In the genomic region with DNA sequence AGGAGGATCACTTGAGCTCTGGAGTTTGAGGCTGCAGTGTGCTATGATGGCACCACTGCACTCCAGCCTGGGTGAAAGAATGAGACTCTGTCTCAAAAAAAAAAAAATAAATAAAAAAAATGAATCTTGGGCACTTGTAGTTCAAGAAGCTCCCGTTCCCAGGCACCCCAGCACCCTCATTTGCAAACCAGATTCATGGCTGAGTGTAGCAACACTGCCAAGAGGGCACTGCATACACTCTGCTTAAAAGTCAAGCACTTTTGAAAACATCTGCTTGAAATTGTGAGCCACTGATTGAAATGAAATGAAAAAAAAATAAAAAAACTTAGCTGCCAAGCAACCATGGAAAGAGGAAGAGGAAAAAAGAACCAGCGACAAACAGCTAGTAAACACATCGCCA, we compare ENCODE assay signal across 26 cellular contexts.
DNase-seq lines count a peak whose midpoint lies in the region; ATAC-seq and TF ChIP-seq lines count a peak whose summit lies in the region.
"Had no signal": no experiment of that assay in that cellular context is flagged by ENCODE, and none has a peak within 500 bp of the region (broad histone marks: within the 10 kb centered on the region; RNA-seq: fewer than 3 reads in every experiment).

No MANE protein-coding gene starts in this region.

- H3K4me1 ChIP-seq in BLaER1 treated with 17β-estradiol and CSF1 and Interleukin-3, amounts not matched to agents 10 nM and 100 nM, result peaks cover 7 to 26% (median 14%) of the 10 kb centered on the region in 10 experiments; a peak in 17 of 20 replicates
- H3K4me1 ChIP-seq in mesenchymal stem cell (ENCODE audit: control insufficient read depth, insufficient read depth, low read depth, low read length) (no peaks in the 10 kb centered on the region), GM23248 (ENCODE audit: insufficient read depth) (peaks cover 11% of the 10 kb centered on the region)
- H3K4me1 ChIP-seq: foreskin keratinocyte, pancreas had no signal

- H4K20me1 ChIP-seq in BLaER1 treated with 17β-estradiol and CSF1 and Interleukin-3, amounts not matched to agents 10 nM and 100 nM, result peaks cover 0 to 4% (median 0%) of the 10 kb centered on the region in 11 experiments; a peak in 5 of 22 replicates
- H4K20me1 ChIP-seq in GM23248 (ENCODE audit: insufficient read depth), result no peaks in the 10 kb centered on the region

- no peak overlapping the region for H2BK12ac ChIP-seq in mesenchymal stem cell (ENCODE audit: low read length in 2 of 2)

- no peak overlapping the region for H3K23ac ChIP-seq in mesenchymal stem cell (ENCODE audit: low read length in 2 of 2)

- no peaks in the 10 kb centered on the region for H3F3A ChIP-seq in GM23248 (ENCODE audit: insufficient read depth)

- H3K27me3 ChIP-seq in BLaER1 treated with 17β-estradiol and CSF1 and Interleukin-3, amounts not matched to agents 10 nM and 100 nM, result peaks cover 11 to 96% (median 21%) of the 10 kb centered on the region in 11 experiments; a peak in 17 of 22 replicates
- H3K27me3 ChIP-seq in mesenchymal stem cell (ENCODE audit: control insufficient read depth in 1 of 2, insufficient read depth in 1 of 2, low read length in 2 of 2) (no peaks in the 10 kb centered on the region), GM23248 (replicated peaks; ENCODE audit: insufficient read depth) (no peaks in the 10 kb centered on the region)
- H3K27me3 ChIP-seq: foreskin keratinocyte, pancreas, sigmoid colon had no signal

- in situ Hi-C loops in GM23248 (cut with MboI), result no loop called here

- no peaks in the 10 kb centered on the region for H3K4me1 Mint-ChIP-seq in activated T-cell treated with anti-CD3 and anti-CD28 coated beads, Interleukin-2, amount 50 U/mL, for 4 hours (ENCODE audit: low read depth)
- H3K4me1 Mint-ChIP-seq: activated CD4-positive, alpha-beta T cell treated with anti-CD3 and anti-CD28 coated beads for 36 hours; activated naive CD8-positive, alpha-beta T cell treated with anti-CD3 and anti-CD28 coated beads, Interleukin-2, amount 50 U/mL, for 24 hours; CD4-positive, CD25-positive, alpha-beta regulatory T cell; immature natural killer cell; stimulated activated effector memory CD8-positive, alpha-beta T cell treated with anti-CD3 and anti-CD28 coated beads, Interleukin-12 subunit alpha, Interleukin-12 subunit beta, amount 100 ng/mL, for 72 hours had no signal

- no peak overlapping the region for H2AFZ ChIP-seq in mesenchymal stem cell (ENCODE audit: low read depth, low read length)
- no peak overlapping the region for H2AFZ ChIP-seq in GM23248

- no peaks in the 10 kb centered on the region for H3K79me2 ChIP-seq in GM23248 (ENCODE audit: insufficient read depth)

- no peak for ATAC-seq in activated T-cell treated with anti-CD3 and anti-CD28 coated beads, Interleukin-2, amount 50 U/mL, for 4 hours
- ATAC-seq: activated CD4-positive, alpha-beta T cell treated with anti-CD3 and anti-CD28 coated beads for 36 hours; activated naive CD8-positive, alpha-beta T cell treated with anti-CD3 and anti-CD28 coated beads, Interleukin-2, amount 50 U/mL, for 24 hours; foreskin keratinocyte; K562; mucosa of descending colon; natural killer cell treated with Interleukin-12 subunit alpha and Interleukin-12 subunit beta and Interleukin-15 and Interleukin-18, amount 100 ng/mL, for 72 hours; stimulated activated effector memory CD8-positive, alpha-beta T cell treated with anti-CD3 and anti-CD28 coated beads, Interleukin-12 subunit alpha, Interleukin-12 subunit beta, amount 100 ng/mL, for 72 hours had no signal

- H3K4ac ChIP-seq in mesenchymal stem cell (ENCODE audit: low read depth in 1 of 2, low read length in 2 of 2), result no peak overlapping the region

- H3K4me3 ChIP-seq in AG10803 (ENCODE audit: low read length) (no peak overlapping the region), mesenchymal stem cell (ENCODE audit: insufficient read depth in 1 of 2, low read depth in 1 of 2, low read length in 2 of 2) (peak overlapping the region in 1 of 2 experiments; percentile 20), GM23248 (no peak overlapping the region)
- H3K4me3 ChIP-seq in BLaER1 treated with 17β-estradiol and CSF1 and Interleukin-3, amounts not matched to agents 10 nM and 100 nM, result no peak overlapping the region
- H3K4me3 ChIP-seq: K562, mucosa of descending colon, pancreas, sigmoid colon had no signal

- peak overlapping the region; percentile 5 to 72 (median 43); a peak in 17 of 22 replicates for H3K4me2 ChIP-seq in BLaER1 treated with 17β-estradiol and CSF1 and Interleukin-3, amounts not matched to agents 10 nM and 100 nM
- H3K4me2 ChIP-seq in mesenchymal stem cell (ENCODE audit: low read length, poor library complexity, severe bottlenecking) (no peak overlapping the region), GM23248 (ENCODE audit: unreplicated experiment) (no peak overlapping the region)

- H3K18ac ChIP-seq in mesenchymal stem cell (ENCODE audit: low read depth in 1 of 2, low read length in 2 of 2), result no peak overlapping the region

- H3K9me2 ChIP-seq in GM23248 (ENCODE audit: insufficient read depth), result no peaks in the 10 kb centered on the region

- no peaks in the 10 kb centered on the region for H3K36me3 ChIP-seq in BLaER1 treated with 17β-estradiol and CSF1 and Interleukin-3, amounts not matched to agents 10 nM and 100 nM
- H3K36me3 ChIP-seq in mesenchymal stem cell (ENCODE audit: control insufficient read depth in 1 of 2, insufficient read depth in 2 of 2, low read depth in 1 of 2, low read length in 2 of 2) (no peaks in the 10 kb centered on the region), GM23248 (ENCODE audit: low read depth) (no peaks in the 10 kb centered on the region)
- H3K36me3 ChIP-seq: pancreas, sigmoid colon had no signal

- 92% methylated on average over 1 of the region's 3 CpGs for whole genome bisulfite sequencing in mesenchymal stem cell
- whole genome bisulfite sequencing in GM23248 (ENCODE audit: low coverage in 1 of 2, low lambda C conversion rate in 2 of 2, missing lambda C conversion rate in 2 of 2), 2 experiments, result 47 to 51% methylated on average over 3 of the region's 3 CpGs

- H3K9me3 ChIP-seq in BLaER1 treated with 17β-estradiol and CSF1 and Interleukin-3, amounts not matched to agents 10 nM and 100 nM (replicated peaks in 1 of 11), result no peaks in the 10 kb centered on the region
- H3K9me3 ChIP-seq in mesenchymal stem cell (ENCODE audit: control insufficient read depth, low read length) (no peaks in the 10 kb centered on the region), GM23248 (ENCODE audit: low read depth) (no peaks in the 10 kb centered on the region)
- H3K9me3 ChIP-seq: mucosa of descending colon, pancreas, sigmoid colon had no signal

- no peaks in the 10 kb centered on the region for H3K36me3 Mint-ChIP-seq in activated T-cell treated with anti-CD3 and anti-CD28 coated beads, Interleukin-2, amount 50 U/mL, for 4 hours (ENCODE audit: insufficient read depth)
- H3K36me3 Mint-ChIP-seq: CD4-positive, CD25-positive, alpha-beta regulatory T cell; immature natural killer cell; natural killer cell treated with Interleukin-12 subunit alpha and Interleukin-12 subunit beta and Interleukin-15 and Interleukin-18, amount 100 ng/mL, for 72 hours; stimulated activated effector memory CD8-positive, alpha-beta T cell treated with anti-CD3 and anti-CD28 coated beads, Interleukin-12 subunit alpha, Interleukin-12 subunit beta, amount 100 ng/mL, for 72 hours had no signal

- H2BK120ac ChIP-seq in mesenchymal stem cell (ENCODE audit: low read depth, low read length), result no peak overlapping the region

- H2BK5ac ChIP-seq in mesenchymal stem cell (ENCODE audit: low read depth, low read length, poor library complexity, severe bottlenecking), result no peak overlapping the region

- H3K4me3 Mint-ChIP-seq in activated T-cell treated with anti-CD3 and anti-CD28 coated beads, Interleukin-2, amount 50 U/mL, for 4 hours, result no peak overlapping the region
- H3K4me3 Mint-ChIP-seq: activated CD4-positive, alpha-beta T cell treated with anti-CD3 and anti-CD28 coated beads for 36 hours; activated naive CD8-positive, alpha-beta T cell treated with anti-CD3 and anti-CD28 coated beads, Interleukin-2, amount 50 U/mL, for 24 hours; CD4-positive, CD25-positive, alpha-beta regulatory T cell; immature natural killer cell; natural killer cell treated with Interleukin-12 subunit alpha and Interleukin-12 subunit beta and Interleukin-15 and Interleukin-18, amount 100 ng/mL, for 72 hours; stimulated activated effector memory CD8-positive, alpha-beta T cell treated with anti-CD3 and anti-CD28 coated beads, Interleukin-12 subunit alpha, Interleukin-12 subunit beta, amount 100 ng/mL, for 72 hours had no signal

- H4K8ac ChIP-seq in mesenchymal stem cell (ENCODE audit: low read length), result no peak overlapping the region

- H3K14ac ChIP-seq in mesenchymal stem cell (ENCODE audit: low read length in 2 of 2), result no peak overlapping the region

- H2BK15ac ChIP-seq in mesenchymal stem cell (ENCODE audit: low read depth, poor library complexity, severe bottlenecking), result no peak overlapping the region

- H3K27ac ChIP-seq in BLaER1 treated with 17β-estradiol and CSF1 and Interleukin-3, amounts not matched to agents 10 nM and 100 nM, result peak overlapping the region in 3 of 11 experiments; percentile 3 to 23 (median 16); a peak in 2 of 22 replicates
- H3K27ac ChIP-seq in caudate nucleus (ENCODE audit: low read depth, low read length), result peak overlapping the region; percentile 27
- no peak overlapping the region for H3K27ac ChIP-seq in mesenchymal stem cell (ENCODE audit: low read length, poor library complexity, severe bottlenecking)
- no peak overlapping the region for H3K27ac ChIP-seq in GM23248
- H3K27ac ChIP-seq: foreskin keratinocyte, pancreas, sigmoid colon had no signal

- H3K9me3 Mint-ChIP-seq in activated T-cell treated with anti-CD3 and anti-CD28 coated beads, Interleukin-2, amount 50 U/mL, for 4 hours, result no peaks in the 10 kb centered on the region
- H3K9me3 Mint-ChIP-seq: activated naive CD8-positive, alpha-beta T cell treated with anti-CD3 and anti-CD28 coated beads, Interleukin-2, amount 50 U/mL, for 24 hours; immature natural killer cell; natural killer cell treated with Interleukin-12 subunit alpha and Interleukin-12 subunit beta and Interleukin-15 and Interleukin-18, amount 100 ng/mL, for 72 hours; stimulated activated effector memory CD8-positive, alpha-beta T cell treated with anti-CD3 and anti-CD28 coated beads, Interleukin-12 subunit alpha, Interleukin-12 subunit beta, amount 100 ng/mL, for 72 hours had no signal

- no peak overlapping the region for H4K91ac ChIP-seq in mesenchymal stem cell (ENCODE audit: low read length)

- peaks cover 34% of the 10 kb centered on the region for H3K27me3 Mint-ChIP-seq in activated T-cell treated with anti-CD3 and anti-CD28 coated beads, Interleukin-2, amount 50 U/mL, for 4 hours (ENCODE audit: low read depth)

- no peak overlapping the region for H3K9ac ChIP-seq in BLaER1 treated with 17β-estradiol and CSF1 and Interleukin-3, amounts not matched to agents 10 nM and 100 nM
- H3K9ac ChIP-seq in mesenchymal stem cell (ENCODE audit: low read length) (peak overlapping the region; percentile 45), GM23248 (no peak overlapping the region)

- no peak for TF ChIP-seq CTCF in AG10803 (conservative IDR thresholded peaks at IDR 0.05; ENCODE audit: low read length)

- no peak overlapping the region for H2AK5ac ChIP-seq in mesenchymal stem cell (ENCODE audit: low read length, severe bottlenecking)

- DNase-seq in AG10803 (ENCODE audit: low read depth) (peak; percentile 17), caudate nucleus (lab: John Stamatoyannopoulos, UW) (peak in 2 of 61 donors; percentile 6 to 7), mesenchymal stem cell (no peak), GM23248 (no peak), activated T-cell treated with anti-CD3 and anti-CD28 coated beads for 4 hours (no peak)
- no peak for DNase-seq in activated T-cell treated with anti-CD3 and anti-CD28 coated beads, Interleukin-2, amount 50 U/mL, for 4 hours
- DNase-seq: activated CD4-positive, alpha-beta T cell treated with anti-CD3 and anti-CD28 coated beads for 36 hours; activated gamma-delta T cell; activated naive CD8-positive, alpha-beta T cell treated with anti-CD3 and anti-CD28 coated beads, Interleukin-2, amount 50 U/mL, for 24 hours; CD4-positive, CD25-positive, alpha-beta regulatory T cell; effector memory CD4-positive, alpha-beta T cell; EL; erythroblast; foreskin keratinocyte; immature natural killer cell; mucosa of descending colon; NCI-H2029 treated with DMSO at 0.1 percent for 48 hours; NCI-H446 treated with DMSO at 0.1 percent for 48 hours; OCI-M1; pancreas; sigmoid colon; stimulated activated CD4-positive, alpha-beta T cell treated with anti-CD3 and anti-CD28 coated beads, Interleukin-4, amount 100 ng/mL, for 24 hours had no signal

- no peaks in the 10 kb centered on the region for H3K79me1 ChIP-seq in mesenchymal stem cell (replicated peaks; ENCODE audit: low read length, poor library complexity, severe bottlenecking)

Comparison
In these comparisons a context has a peak if more than half of its experiments do, and no peak if none do; other contexts are left out.
1. H3K4me2 ChIP-seq: peak in BLaER1 treated with 17β-estradiol and CSF1 and Interleukin-3, amounts not matched to agents 10 nM and 100 nM (11 of 11); none in mesenchymal stem cell (single experiment) and GM23248 (single experiment).